In the genomic region with DNA sequence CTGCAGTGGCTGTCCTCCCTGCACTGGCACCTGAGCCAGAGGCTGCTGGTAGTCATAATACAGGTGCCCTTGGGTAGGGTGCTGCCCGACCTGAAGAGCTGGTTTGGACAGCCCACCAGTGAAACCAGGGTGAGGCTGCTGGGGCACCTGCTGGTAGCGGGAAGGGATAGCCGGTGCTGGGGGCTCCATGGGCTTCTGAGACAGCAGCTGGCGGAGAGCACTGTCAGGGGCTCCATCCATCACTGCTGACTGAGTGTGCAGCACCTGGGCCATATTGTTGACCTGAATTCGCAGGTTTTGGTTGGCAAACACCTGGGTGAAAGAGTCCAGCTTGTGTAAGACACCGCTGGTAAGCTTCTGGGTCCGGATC, we compare ENCODE assay signal across 21 cellular contexts. TPM values are rescaled to one million over a fixed set of nuclear protein-coding genes. Genes with fewer than 3 reads are reported as not detected.
DNase-seq lines count a peak whose midpoint lies in the region; FAIRE-seq and TF ChIP-seq lines count a peak whose summit lies in the region.
"Had no signal": no experiment of that assay in that cellular context is flagged by ENCODE, and none has a peak within 500 bp of the region (broad histone marks: within the 10 kb centered on the region; RNA-seq: fewer than 3 reads in every experiment).

No MANE protein-coding gene starts in this region.

- H4K20me1 ChIP-seq in DOHH2 (ENCODE audit: control insufficient read depth, insufficient read depth, low read depth, low read length) = no peaks in the 10 kb centered on the region
- H4K20me1 ChIP-seq in osteoblast (ENCODE audit: insufficient read depth, low read length) = no peaks in the 10 kb centered on the region

- H3K4me1 ChIP-seq in BE2C (peaks cover 3% of the 10 kb centered on the region; the same call in 1 of the 2 replicates), DOHH2 (ENCODE audit: control insufficient read depth, low read length) (peaks cover 47% of the 10 kb centered on the region), osteoblast (ENCODE audit: insufficient read depth, low read length) (no peaks in the 10 kb centered on the region)
- H3K4me1 ChIP-seq: BLaER1, Caco-2 had no signal

- TF ChIP-seq CTCF in BE2C (IDR thresholded peaks at IDR 0.05; ENCODE audit: low read depth, low read length) (peak; percentile 2; the same call in 1 of the 2 replicates), DOHH2 (IDR thresholded peaks at IDR 0.05; ENCODE audit: low read depth, low read length, poor library complexity, severe bottlenecking) (no peak), osteoblast (IDR thresholded peaks at IDR 0.05; ENCODE audit: extremely low read depth, low read depth, low read length) (no peak)

- no peak for DNase-seq in BE2C
- peak; percentile 68 for DNase-seq in RPMI8226
- DNase-seq in osteoblast (ENCODE audit: insufficient read length, low spot score, missing footprints) = peak; percentile 42
- DNase-seq in NCI-H2081 treated with DMSO at 0.1 percent for 48 hours (lab: John Stamatoyannopoulos, UW) = no peak
- DNase-seq in COR-L47 (lab: John Stamatoyannopoulos, UW) = no peak
- no peak for DNase-seq in HTR-8/SVneo (ENCODE audit: insufficient read length, low spot score)
- DNase-seq: Caco-2; CD4-positive, alpha-beta T cell; DMS 273 treated with DMSO at 0.1 percent for 48 hours; DMS79 treated with DMSO at 0.1 percent for 48 hours; GOT3; NCI-H1105; NCI-H2029 treated with DMSO at 0.1 percent for 48 hours; NCI-H2171; NCI-H345; NCI-H524; NCI-H774; SHP77 had no signal

- no peaks in the 10 kb centered on the region for H3K9me2 ChIP-seq in DOHH2 (replicated peaks; ENCODE audit: control insufficient read depth, low read length)

- H3K4me2 ChIP-seq in DOHH2 (ENCODE audit: low read length) (peak overlapping the region; percentile 69), osteoblast (ENCODE audit: insufficient read depth, low read length) (no peak overlapping the region)
- H3K4me2 ChIP-seq: BLaER1 had no signal

- H3K36me3 ChIP-seq in BE2C = peaks cover 6% of the 10 kb centered on the region
- peaks cover 19% of the 10 kb centered on the region for H3K36me3 ChIP-seq in DOHH2 (ENCODE audit: control insufficient read depth, low read length)
- no peaks in the 10 kb centered on the region for H3K36me3 ChIP-seq in osteoblast (ENCODE audit: insufficient read depth, low read length)

- no peak overlapping the region for H2AFZ ChIP-seq in osteoblast (ENCODE audit: low read length)

- H3K27me3 ChIP-seq in BE2C (no peaks in the 10 kb centered on the region), DOHH2 (ENCODE audit: control insufficient read depth, low read length) (no peaks in the 10 kb centered on the region), osteoblast (ENCODE audit: insufficient read depth, low read length) (no peaks in the 10 kb centered on the region)
- H3K27me3 ChIP-seq: BLaER1 had no signal

- H3K27ac ChIP-seq in DOHH2 (ENCODE audit: low read depth, low read length) (peak overlapping the region; percentile 61), osteoblast (ENCODE audit: low read depth, low read length) (no peak overlapping the region)
- H3K27ac ChIP-seq: BLaER1 had no signal

- H3F3A ChIP-seq in DOHH2 (ENCODE audit: control insufficient read depth, insufficient read depth) = peaks cover 12% of the 10 kb centered on the region

- H3K9me3 ChIP-seq in BE2C (no peaks in the 10 kb centered on the region), DOHH2 (ENCODE audit: control insufficient read depth, insufficient read depth, low read length) (no peaks in the 10 kb centered on the region), osteoblast (ENCODE audit: low read depth, low read length) (no peaks in the 10 kb centered on the region)
- H3K9me3 ChIP-seq: BLaER1, Caco-2 had no signal

- FAIRE-seq in HTR-8/SVneo (lab: Jason Lieb, UNC) = no peak
- FAIRE-seq: RCC 7860 had no signal

- H3K79me2 ChIP-seq in DOHH2 (ENCODE audit: control insufficient read depth, low read length) (no peaks in the 10 kb centered on the region), osteoblast (ENCODE audit: insufficient read depth, low read length) (no peaks in the 10 kb centered on the region)

- H3K4me3 ChIP-seq in BE2C (ENCODE audit: low read depth, low read length) (no peak overlapping the region), DOHH2 (ENCODE audit: low read length) (0 out of 2 replicates have a peak overlapping the region, but pooled peaks have one; percentile 52), osteoblast (ENCODE audit: insufficient read depth, low read length) (no peak overlapping the region)
- H3K4me3 ChIP-seq: BLaER1 had no signal

RNA-seq across cellular contexts. Expression of gene MRPS10, which starts 51.2 kb away (rescaled TPM):
- polyA plus RNA-seq in BE2C (2012; ENCODE audit: insufficient read depth, insufficient read length, low read depth) = 52.2 TPM
- 46.9 and 52.5 TPM in 2 replicates for total RNA-seq in osteoblast

Comparison
In these comparisons a context has a peak if more than half of its experiments do, and no peak if none do; other contexts are left out.
1. DNase-seq: peak in RPMI8226 (single experiment) and osteoblast (single experiment); none in BE2C (single experiment), NCI-H2081 treated with DMSO at 0.1 percent for 48 hours (single experiment), COR-L47 (single experiment) and HTR-8/SVneo (single experiment).